9 cellular contexts compared by ENCODE assay signal in genomic region chr5:67160985-67161384, GRCh38. TPM values are rescaled to one million over a fixed set of nuclear protein-coding genes. Genes with fewer than 3 reads are reported as not detected.
DNase-seq lines count a peak whose midpoint lies in the region; ATAC-seq lines count a peak whose summit lies in the region.
"Had no signal": no experiment of that assay in that cellular context is flagged by ENCODE, and none has a peak within 500 bp of the region (broad histone marks: within the 10 kb centered on the region; RNA-seq: fewer than 3 reads in every experiment).

No MANE protein-coding gene starts in this region.

- H3K9me3 Mint-ChIP-seq in immature natural killer cell, result no peaks in the 10 kb centered on the region

- H3K36me3 Mint-ChIP-seq in immature natural killer cell, result peaks cover 0 to 10% (median 9%) of the 10 kb centered on the region in 3 donors

- peaks cover 23 to 64% of the 10 kb centered on the region in 2 donors for H3K4me1 Mint-ChIP-seq in immature natural killer cell

- ATAC-seq in GM18520 (IDR thresholded peaks at IDR 0.05; ENCODE audit: unreplicated experiment), result no peak
- ATAC-seq in HG03108 (IDR thresholded peaks at IDR 0.05; ENCODE audit: unreplicated experiment), result no peak

- peaks cover 0 to 4% (median 3%) of the 10 kb centered on the region in 3 donors for H3K27me3 Mint-ChIP-seq in immature natural killer cell (ENCODE audit: low read depth in 3 of 3)

- DNase-seq in stimulated activated CD8-positive, alpha-beta memory T cell treated with anti-CD3 and anti-CD28 coated beads, Interleukin-12 subunit alpha, Interleukin-12 subunit beta, amount 100 ng/mL, for 1 hour (ENCODE audit: low read depth), result peak; percentile 36
- DNase-seq in stimulated activated CD8-positive, alpha-beta memory T cell treated with anti-CD3 and anti-CD28 coated beads, Interleukin-4, amount 100 ng/mL, for 48 hours, result no peak
- DNase-seq in activated effector memory CD4-positive, alpha-beta T cell treated with anti-CD3 and anti-CD28 coated beads, Interleukin-2, amount 50 U/mL, for 16 hours, result peak; percentile 72
- DNase-seq in immature natural killer cell, result no peak
- no peak for DNase-seq in SW480 (ENCODE audit: low spot score)
- no peak for DNase-seq in NOMO-1 treated with dmso at 0.1 percent for 144 hours (lab: John Stamatoyannopoulos, UW; ENCODE audit: unreplicated experiment)
- DNase-seq: NCI-H2171 treated with DMSO at 0.1 percent for 48 hours had no signal

- peak overlapping the region in 1 of 5 donors; percentile 74 for H3K4me3 Mint-ChIP-seq in immature natural killer cell

- peak overlapping the region in 5 of 6 donors; percentile 21 to 93 (median 73) for H3K27ac Mint-ChIP-seq in immature natural killer cell

RNA-seq across cellular contexts. Expression of gene CD180, which starts 35.6 kb away (rescaled TPM):
- 1 to 10 TPM in 1 of 3 donors, under 1 TPM in 2; 0.52 to 1.7 (median 0.63) TPM for polyA plus RNA-seq in immature natural killer cell

Comparison
In these comparisons a context has a peak if more than half of its experiments do, and no peak if none do; other contexts are left out.
1. DNase-seq: peak in stimulated activated CD8-positive, alpha-beta memory T cell treated with anti-CD3 and anti-CD28 coated beads, Interleukin-12 subunit alpha, Interleukin-12 subunit beta, amount 100 ng/mL, for 1 hour (single experiment) and activated effector memory CD4-positive, alpha-beta T cell treated with anti-CD3 and anti-CD28 coated beads, Interleukin-2, amount 50 U/mL, for 16 hours (single experiment); none in stimulated activated CD8-positive, alpha-beta memory T cell treated with anti-CD3 and anti-CD28 coated beads, Interleukin-4, amount 100 ng/mL, for 48 hours (single experiment), immature natural killer cell (0 of 3), SW480 (single experiment) and NOMO-1 treated with dmso at 0.1 percent for 144 hours (single experiment).